In the genomic region with DNA sequence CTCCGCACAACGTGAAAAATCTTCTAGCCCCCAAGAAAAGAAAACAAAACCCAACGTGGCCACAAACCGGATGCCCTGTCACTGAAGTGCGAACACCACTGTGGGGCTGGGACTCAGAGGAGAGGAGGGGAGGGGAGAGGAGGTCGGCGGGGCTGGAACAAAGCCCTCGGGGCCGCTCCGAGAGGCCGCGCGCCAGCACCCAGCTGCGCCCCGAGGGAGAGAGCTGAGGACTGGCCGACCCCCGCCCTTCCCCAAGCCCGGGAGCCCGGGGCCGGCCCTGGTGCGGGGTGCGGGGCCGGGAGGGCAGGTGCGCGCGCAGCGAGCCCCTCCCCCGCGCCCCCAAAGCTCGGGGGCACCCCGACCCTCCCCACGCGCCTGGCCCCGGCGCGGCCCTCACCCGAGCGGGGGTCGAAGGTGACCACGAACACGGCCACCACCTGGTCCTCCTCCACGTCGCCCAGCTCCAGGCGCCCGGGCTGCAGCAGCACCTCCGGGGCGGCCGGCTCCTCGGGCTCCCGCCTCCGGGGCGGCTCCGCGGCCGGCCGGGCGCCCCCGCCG, we compare ENCODE assay signal across 1 cellular context.
TF ChIP-seq lines count a peak whose summit lies in the region.

No MANE protein-coding gene starts in this region.

TF ChIP-seq in GM12878, 131 proteins besides CTCF, POLR2A, EP300 and RAD21 (continued from another document):
- TF ChIP-seq MYC (IDR thresholded peaks at IDR 0.05; ENCODE audit: insufficient read depth, insufficient read length, insufficient replicate concordance, low read length, severe bottlenecking): no peak
- no peak for TF ChIP-seq STAT3 (IDR thresholded peaks at IDR 0.05; ENCODE audit: low read depth, low read length)
- TF ChIP-seq, protein P1, sequence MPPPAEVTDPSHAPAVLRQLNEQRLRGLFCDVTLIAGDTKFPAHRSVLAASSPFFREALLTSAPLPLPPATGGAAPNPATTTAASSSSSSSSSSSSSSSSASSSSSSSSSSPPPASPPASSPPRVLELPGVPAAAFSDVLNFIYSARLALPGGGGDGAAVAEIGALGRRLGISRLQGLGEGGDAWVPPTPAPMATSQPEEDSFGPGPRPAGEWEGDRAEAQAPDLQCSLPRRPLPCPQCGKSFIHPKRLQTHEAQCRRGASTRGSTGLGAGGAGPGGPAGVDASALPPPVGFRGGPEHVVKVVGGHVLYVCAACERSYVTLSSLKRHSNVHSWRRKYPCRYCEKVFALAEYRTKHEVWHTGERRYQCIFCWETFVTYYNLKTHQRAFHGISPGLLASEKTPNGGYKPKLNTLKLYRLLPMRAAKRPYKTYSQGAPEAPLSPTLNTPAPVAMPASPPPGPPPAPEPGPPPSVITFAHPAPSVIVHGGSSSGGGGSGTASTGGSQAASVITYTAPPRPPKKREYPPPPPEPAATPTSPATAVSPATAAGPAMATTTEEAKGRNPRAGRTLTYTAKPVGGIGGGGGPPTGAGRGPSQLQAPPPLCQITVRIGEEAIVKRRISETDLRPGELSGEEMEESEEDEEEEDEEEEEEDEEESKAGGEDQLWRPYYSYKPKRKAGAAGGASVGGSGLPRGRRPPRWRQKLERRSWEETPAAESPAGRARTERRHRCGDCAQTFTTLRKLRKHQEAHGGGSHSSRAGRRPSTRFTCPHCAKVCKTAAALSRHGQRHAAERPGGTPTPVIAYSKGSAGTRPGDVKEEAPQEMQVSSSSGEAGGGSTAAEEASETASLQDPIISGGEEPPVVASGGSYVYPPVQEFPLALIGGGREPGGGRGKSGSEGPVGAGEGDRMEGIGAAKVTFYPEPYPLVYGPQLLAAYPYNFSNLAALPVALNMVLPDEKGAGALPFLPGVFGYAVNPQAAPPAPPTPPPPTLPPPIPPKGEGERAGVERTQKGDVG (CRISPR knock-in tag; IDR thresholded peaks at IDR 0.05): no peak
- TF ChIP-seq KAT2A (conservative IDR thresholded peaks at IDR 0.05; ENCODE audit: control insufficient read depth, low read depth, low read length): no peak
- TF ChIP-seq CREB1 (IDR thresholded peaks at IDR 0.05; ENCODE audit: low read depth): peak; percentile 13; the same call in 1 of the 2 replicates
